In genomic region chr2:230324503-230324902, GRCh38 we compare ENCODE assay signal across 17 cellular contexts.
"Had no signal": no experiment of that assay in that cellular context is flagged by ENCODE, and none has a peak within 500 bp of the region (broad histone marks: within the 10 kb centered on the region; RNA-seq: fewer than 3 reads in every experiment).

No MANE protein-coding gene starts in this region.

- DNase-seq: activated CD4-positive, alpha-beta memory T cell treated with anti-CD3 and anti-CD28 coated beads for 36 hours; activated gamma-delta T cell treated with Interleukin-2 at 50 U/mL for 16 hours; activated naive CD8-positive, alpha-beta T cell treated with anti-CD3 and anti-CD28 coated beads for 36 hours; activated T-cell treated with anti-CD3 and anti-CD28 coated beads, Interleukin-2, amount 50 U/mL, for 48 hours; body of pancreas; effector memory CD8-positive, alpha-beta T cell; esophagus squamous epithelium; heart right ventricle; left ventricle myocardium inferior; mammary epithelial cell; midbrain; psoas muscle; stimulated activated CD4-positive, alpha-beta T cell treated with anti-CD3 and anti-CD28 coated beads, Interleukin-15, amount 100 ng/mL, for 24 hours; stimulated activated CD4-positive, alpha-beta T cell treated with anti-CD3 and anti-CD28 coated beads, Interleukin-2, amount 100 ng/mL, for 48 hours; T1000; upper lobe of right lung had no signal

- H3K4me3 Mint-ChIP-seq: activated CD4-positive, alpha-beta memory T cell treated with anti-CD3 and anti-CD28 coated beads for 36 hours had no signal

- H3K27ac Mint-ChIP-seq: activated CD4-positive, alpha-beta memory T cell treated with anti-CD3 and anti-CD28 coated beads for 36 hours had no signal

- H3K9me3 Mint-ChIP-seq: activated CD4-positive, alpha-beta memory T cell treated with anti-CD3 and anti-CD28 coated beads for 36 hours had no signal

- H3K27me3 Mint-ChIP-seq: activated CD4-positive, alpha-beta memory T cell treated with anti-CD3 and anti-CD28 coated beads for 36 hours; activated naive CD8-positive, alpha-beta T cell treated with anti-CD3 and anti-CD28 coated beads for 36 hours; effector memory CD8-positive, alpha-beta T cell had no signal

- ATAC-seq: activated CD4-positive, CD25-positive, alpha-beta regulatory T cell treated with anti-CD3 and anti-CD28 coated beads, Interleukin-2, amount 50 U/mL, for 24 hours; body of pancreas; effector memory CD8-positive, alpha-beta T cell; psoas muscle; upper lobe of right lung had no signal
